ENCODE assay signal across 12 cellular contexts in the genomic region with DNA sequence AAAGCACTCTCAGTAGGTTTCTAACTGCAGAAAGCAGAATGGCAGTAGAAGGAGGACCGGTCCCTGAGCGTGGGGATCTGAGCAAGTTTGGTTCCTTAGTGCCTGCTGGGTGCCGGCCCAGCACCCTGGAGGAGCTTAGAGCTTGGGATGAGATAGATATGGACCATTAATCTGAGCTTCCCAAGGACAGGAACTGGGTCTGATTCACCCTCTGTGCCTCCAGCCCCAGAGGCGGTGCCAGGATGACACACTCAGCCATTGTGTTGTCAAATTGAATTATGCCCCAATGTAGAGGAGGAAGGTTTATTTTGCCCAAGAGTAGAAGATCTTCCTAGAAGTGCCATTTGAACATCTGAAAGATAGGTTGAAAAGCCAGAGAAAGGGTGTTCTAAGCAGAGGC. TPM values are rescaled to one million over a fixed set of nuclear protein-coding genes. Genes with fewer than 3 reads are reported as not detected.
DNase-seq lines count a peak whose midpoint lies in the region; ATAC-seq and TF ChIP-seq lines count a peak whose summit lies in the region.
"Had no signal": no experiment of that assay in that cellular context is flagged by ENCODE, and none has a peak within 500 bp of the region (broad histone marks: within the 10 kb centered on the region; RNA-seq: fewer than 3 reads in every experiment).

No MANE protein-coding gene starts in this region.

- peaks cover 52% of the 10 kb centered on the region for H3K4me1 Mint-ChIP-seq in activated naive CD4-positive, alpha-beta T cell treated with anti-CD3 and anti-CD28 coated beads, Interleukin-2, amount 50 U/mL, for 24 hours

- intact Hi-C loops in uterus (cut with DNase I; ENCODE audit: low total_unique reads) = loop anchor here (10.0 kb wide), 1 partner anchor 69 kb away; no protein-coding TSS in a partner anchor

- peak overlapping the region; percentile 36 for H3K4me3 Mint-ChIP-seq in activated naive CD4-positive, alpha-beta T cell treated with anti-CD3 and anti-CD28 coated beads, Interleukin-2, amount 50 U/mL, for 24 hours
- H3K4me3 Mint-ChIP-seq: IgD-negative memory B cell had no signal

- no peak for ATAC-seq in GM19455 (IDR thresholded peaks at IDR 0.05; ENCODE audit: unreplicated experiment)

- no peak overlapping the region for H3K9ac ChIP-seq in adipocyte (ENCODE audit: low read length)

- peak overlapping the region; percentile 35 for H3K27ac Mint-ChIP-seq in activated naive CD4-positive, alpha-beta T cell treated with anti-CD3 and anti-CD28 coated beads, Interleukin-2, amount 50 U/mL, for 24 hours

- peak overlapping the region; percentile 56 to 71 for H3K27ac ChIP-seq in uterus
- H3K27ac ChIP-seq: ascending aorta, WERI-Rb-1 had no signal

- no peaks in the 10 kb centered on the region for H3K27me3 Mint-ChIP-seq in activated naive CD4-positive, alpha-beta T cell treated with anti-CD3 and anti-CD28 coated beads, Interleukin-2, amount 50 U/mL, for 24 hours
- H3K27me3 Mint-ChIP-seq: IgD-negative memory B cell had no signal

- H3K27me3 ChIP-seq in adipocyte (replicated peaks; ENCODE audit: control insufficient read depth, insufficient read depth, low read length) = no peaks in the 10 kb centered on the region
- H3K27me3 ChIP-seq in uterus = no peaks in the 10 kb centered on the region
- H3K27me3 ChIP-seq: ascending aorta had no signal

- no peak for TF ChIP-seq CTCF in uterus (IDR thresholded peaks at IDR 0.05)

- H3K9me3 ChIP-seq in adipocyte (ENCODE audit: control insufficient read depth, low read length) (no peaks in the 10 kb centered on the region), uterus (no peaks in the 10 kb centered on the region)
- H3K9me3 ChIP-seq: ascending aorta had no signal

- TF ChIP-seq POLR2A in uterus (IDR thresholded peaks at IDR 0.05) = no peak

- H3K36me3 Mint-ChIP-seq in activated naive CD4-positive, alpha-beta T cell treated with anti-CD3 and anti-CD28 coated beads, Interleukin-2, amount 50 U/mL, for 24 hours = peaks cover 3% of the 10 kb centered on the region
- H3K36me3 Mint-ChIP-seq: IgD-negative memory B cell had no signal

- no peak for DNase-seq in activated naive CD4-positive, alpha-beta T cell treated with anti-CD3 and anti-CD28 coated beads, Interleukin-2, amount 50 U/mL, for 16 hours
- DNase-seq in adipocyte (ENCODE audit: low read depth) (peak; percentile 62), iris pigment epithelial cell (ENCODE audit: low read depth) (peak; percentile 54), uterus (peak; percentile 54 to 66), HuH-7 (ENCODE audit: low spot score) (no peak)
- no peak for DNase-seq in activated T-cell treated with anti-CD3 and anti-CD28 coated beads, Interleukin-2, amount 50 U/mL, for 1 hour
- DNase-seq: NCI-H526, WERI-Rb-1 had no signal

- H3K4me1 ChIP-seq in adipocyte (ENCODE audit: control insufficient read depth, insufficient read depth, low read length) (peaks cover 37% of the 10 kb centered on the region), uterus (peaks cover 0 to 3% of the 10 kb centered on the region in 2 donors)

- H3K36me3 ChIP-seq in adipocyte (ENCODE audit: control insufficient read depth, insufficient read depth, low read length, severe bottlenecking) = peaks cover 7% of the 10 kb centered on the region
- no peaks in the 10 kb centered on the region for H3K36me3 ChIP-seq in uterus
- H3K36me3 ChIP-seq: ascending aorta had no signal

- no peaks in the 10 kb centered on the region for H3K9me3 Mint-ChIP-seq in activated naive CD4-positive, alpha-beta T cell treated with anti-CD3 and anti-CD28 coated beads, Interleukin-2, amount 50 U/mL, for 24 hours
- H3K9me3 Mint-ChIP-seq: IgD-negative memory B cell had no signal

- H3K4me3 ChIP-seq in adipocyte (ENCODE audit: low read length) (no peak overlapping the region), uterus (no peak overlapping the region)
- H3K4me3 ChIP-seq: ascending aorta had no signal

RNA-seq across cellular contexts. Expression of gene ZC3H7B, which starts 4.3 kb away (rescaled TPM):
- 10 to 100 TPM; 14.1 to 74.1 (median 28.2) TPM for total RNA-seq in uterus

RNA-seq across cellular contexts. Expression of gene RANGAP1, which starts 19.7 kb away (rescaled TPM):
- 10 to 100 TPM; 18.7 to 38.7 (median 35.6) TPM for total RNA-seq in uterus

Comparison
In these comparisons a context has a peak if more than half of its experiments do, and no peak if none do; other contexts are left out.
1. DNase-seq: peak in adipocyte (single experiment), iris pigment epithelial cell (single experiment) and uterus (2 of 2); none in activated naive CD4-positive, alpha-beta T cell treated with anti-CD3 and anti-CD28 coated beads, Interleukin-2, amount 50 U/mL, for 16 hours (single experiment), HuH-7 (single experiment) and activated T-cell treated with anti-CD3 and anti-CD28 coated beads, Interleukin-2, amount 50 U/mL, for 1 hour (single experiment).